In the genomic region with DNA sequence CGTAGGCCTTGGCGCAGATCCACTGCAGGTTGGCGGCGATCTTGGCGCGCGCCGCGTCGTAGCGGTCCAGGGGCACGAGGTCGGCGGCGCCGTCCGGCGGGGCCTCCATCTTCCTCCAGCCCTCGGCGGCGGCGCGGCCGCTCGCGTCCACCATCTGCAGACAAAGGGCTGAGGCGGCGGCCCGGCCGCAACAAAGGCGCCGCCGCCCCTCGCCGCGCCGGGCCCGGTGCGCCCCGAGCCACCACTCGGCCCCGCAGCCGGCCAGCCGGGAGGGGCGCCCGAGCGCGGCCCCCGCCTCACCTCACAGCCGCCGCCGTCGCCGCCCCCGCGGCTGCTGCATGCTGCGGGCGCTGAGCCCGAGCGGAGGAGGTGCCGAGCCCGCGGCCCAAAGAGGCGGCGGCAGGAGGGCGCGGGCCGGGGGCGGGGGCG, we compare ENCODE assay signal across 8 cellular contexts. TPM values are rescaled to one million over a fixed set of nuclear protein-coding genes. Genes with fewer than 3 reads are reported as not detected.
A peak's percentile ranks its signal among the peaks of the same experiment; 100 is the strongest.
DNase-seq lines count a peak whose midpoint lies in the region; ATAC-seq, FAIRE-seq and TF ChIP-seq lines count a peak whose summit lies in the region.

No MANE protein-coding gene starts in this region.

- H3K27ac ChIP-seq in AG04450 (ENCODE audit: low read depth, low read length) = no peak overlapping the region
- H3K27ac ChIP-seq in VCaP = peak overlapping the region; percentile 96
- no peak overlapping the region for H3K27ac ChIP-seq in kidney (ENCODE audit: low read depth in 2 of 2, low read length in 2 of 2)
- H3K27ac ChIP-seq in uterus = peak overlapping the region; percentile 57 to 72

- H3K4me1 ChIP-seq in kidney (ENCODE audit: control insufficient read depth in 1 of 2, insufficient read depth in 1 of 2, low read depth in 1 of 2, low read length in 2 of 2) (peaks cover 13 to 20% of the 10 kb centered on the region in 2 donors), uterus (peaks cover 0 to 8% of the 10 kb centered on the region in 2 donors)

- H3K4me3 ChIP-seq in AG04450 (ENCODE audit: low read depth, low read length) (peak overlapping the region; percentile 59), kidney (ENCODE audit: low read length in 2 of 2) (peak overlapping the region in 1 of 2 donors; percentile 66), uterus (peak overlapping the region; percentile 42 to 84)

- CTCF ChIA-PET in AG04450 (lab: Charles Lee) = interaction anchor here (0.7 kb wide), 1 partner anchor 40 kb away, joined by 4 read pairs; no protein-coding TSS in a partner anchor

- H3K27me3 ChIP-seq in AG04450 (ENCODE audit: control insufficient read depth, insufficient read depth, low read length) = no peaks in the 10 kb centered on the region
- H3K27me3 ChIP-seq in uterus = no peaks in the 10 kb centered on the region

- intact Hi-C loops in kidney (cut with DNase I) = no loop called here
- intact Hi-C loops in uterus (cut with DNase I; ENCODE audit: low total_unique reads) = no loop called here

- POLR2A ChIA-PET in AG04450 (lab: Yijun Ruan, JAX) = interaction anchor here (0.5 to 1.0 kb wide), 5 partner anchors 12 to 46 kb away, joined by 3 to 6 read pairs (median 3); no protein-coding TSS in a partner anchor

- TF ChIP-seq POLR2A in uterus (IDR thresholded peaks at IDR 0.05) = no peak

- no peak overlapping the region for H3K9ac ChIP-seq in kidney (ENCODE audit: low read length in 2 of 2)

- FAIRE-seq in kidney (lab: Jason Lieb, UNC) = no peak

- peak; percentile 19 for ATAC-seq in GM18498 (IDR thresholded peaks at IDR 0.05; ENCODE audit: unreplicated experiment)
- peak; percentile 21 for ATAC-seq in HG02973 (IDR thresholded peaks at IDR 0.05; ENCODE audit: unreplicated experiment)

- TF ChIP-seq CTCF in AG04450 (IDR thresholded peaks at IDR 0.05; ENCODE audit: low read depth, low read length) = no peak
- 0 out of 2 replicates have a peak, but pooled peaks have one; percentile 9 for TF ChIP-seq CTCF in VCaP (conservative IDR thresholded peaks at IDR 0.05)
- no peak for TF ChIP-seq CTCF in kidney (IDR thresholded peaks at IDR 0.05; ENCODE audit: borderline replicate concordance, extremely low read depth, insufficient read depth)
- peak in 1 of 4 experiments; percentile 13 for TF ChIP-seq CTCF in uterus (IDR thresholded peaks at IDR 0.05)

- no peaks in the 10 kb centered on the region for H3K36me3 ChIP-seq in kidney (ENCODE audit: control insufficient read depth in 1 of 2, insufficient read depth in 2 of 2, low read length in 2 of 2)
- H3K36me3 ChIP-seq in uterus = no peaks in the 10 kb centered on the region

- DNase-seq in AG04450 (ENCODE audit: low read depth, low spot score) (no peak), kidney (peak; percentile 80), uterus (peak in 1 of 2 donors; percentile 33), NCI-H187 (lab: John Stamatoyannopoulos, UW) (no peak), NCI-H2107 treated with DMSO at 0.1 percent for 48 hours (lab: John Stamatoyannopoulos, UW; ENCODE audit: unreplicated experiment) (no peak)

- peaks cover 19% of the 10 kb centered on the region for H3K9me3 ChIP-seq in AG04450 (ENCODE audit: control insufficient read depth, insufficient read depth, low read length)
- no peaks in the 10 kb centered on the region for H3K9me3 ChIP-seq in kidney (ENCODE audit: control insufficient read depth in 1 of 2, low read length in 2 of 2)
- H3K9me3 ChIP-seq in uterus = no peaks in the 10 kb centered on the region

RNA-seq across cellular contexts. Expression of gene CAMSAP1, which starts 0.3 kb away (rescaled TPM):
- polyA plus RNA-seq in AG04450 (2011; rRNA removed) (7.8 and 9.5 TPM in 2 replicates), kidney (ENCODE audit: insufficient read depth, low read depth, low replicate concordance) (3.3 TPM)
- polyA minus RNA-seq in AG04450 (2011; rRNA and poly(A)+ RNA removed) = 93.8 and 98.0 TPM in 2 replicates
- total RNA-seq in kidney (38.6 TPM), uterus (10 to 100 TPM; 15.6 to 61.2 (median 43.2) TPM)

RNA-seq across cellular contexts. Expression of gene UBAC1, which starts 54.2 kb away (rescaled TPM):
- 33.6 and 35.8 TPM in 2 replicates for polyA plus RNA-seq in AG04450 (2011; rRNA removed)
- polyA minus RNA-seq in AG04450 (2011; rRNA and poly(A)+ RNA removed) = 16.6 and 20.7 TPM in 2 replicates
- 40.2 TPM for total RNA-seq in kidney
- polyA plus RNA-seq in kidney (ENCODE audit: insufficient read depth, low read depth, low replicate concordance) = 52.6 TPM
- 10 to 100 TPM; 25.1 to 46.1 (median 35.8) TPM for total RNA-seq in uterus

Comparison
In these comparisons a context has a peak if more than half of its experiments do, and no peak if none do; other contexts are left out.
1. H3K27ac ChIP-seq: peak in VCaP (single experiment) and uterus (2 of 2); none in AG04450 (single experiment) and kidney (0 of 2).